ENCODE assay signal across 10 cellular contexts in genomic region chr9:137387034-137387890, GRCh38. TPM values are rescaled to one million over a fixed set of nuclear protein-coding genes. Genes with fewer than 3 reads are reported as not detected.
A peak's percentile ranks its signal among the peaks of the same experiment; 100 is the strongest.
DNase-seq lines count a peak whose midpoint lies in the region; ATAC-seq, FAIRE-seq and TF ChIP-seq lines count a peak whose summit lies in the region.
"Had no signal": no experiment of that assay in that cellular context is flagged by ENCODE, and none has a peak within 500 bp of the region (broad histone marks: within the 10 kb centered on the region; RNA-seq: fewer than 3 reads in every experiment).

No MANE protein-coding gene starts in this region.

- H3K9me3 ChIP-seq in effector memory CD4-positive, alpha-beta T cell (ENCODE audit: control insufficient read depth, low read length): no peaks in the 10 kb centered on the region
- H3K9me3 ChIP-seq in gastrocnemius medialis: no peaks in the 10 kb centered on the region
- no peaks in the 10 kb centered on the region for H3K9me3 ChIP-seq in Caco-2
- H3K9me3 ChIP-seq in adrenal gland (replicated peaks in 1 of 3): no peaks in the 10 kb centered on the region
- H3K9me3 ChIP-seq: thoracic aorta had no signal

- H3K27ac ChIP-seq in effector memory CD4-positive, alpha-beta T cell (ENCODE audit: insufficient read depth, low read length, poor library complexity, severe bottlenecking): peak overlapping the region; percentile 48
- peak overlapping the region; percentile 48 to 72 (median 62) for H3K27ac ChIP-seq in gastrocnemius medialis
- peak overlapping the region in 2 of 5 donors; percentile 41 to 66 for H3K27ac ChIP-seq in adrenal gland
- H3K27ac ChIP-seq: thoracic aorta had no signal

- ATAC-seq in gastrocnemius medialis (no peak), HG02678 (IDR thresholded peaks at IDR 0.05; ENCODE audit: unreplicated experiment) (no peak)

- H3K4me1 Mint-ChIP-seq in Caco-2 (ENCODE audit: low read depth, unreplicated experiment): no peaks in the 10 kb centered on the region

- H3K27ac Mint-ChIP-seq in Caco-2 (ENCODE audit: unreplicated experiment): no peak overlapping the region

- H3K4me3 Mint-ChIP-seq in Caco-2 (ENCODE audit: unreplicated experiment): no peak overlapping the region

- TF ChIP-seq POLR2A in gastrocnemius medialis (IDR thresholded peaks at IDR 0.05) (no peak), adrenal gland (IDR thresholded peaks at IDR 0.05) (no peak)

- BruUV-seq in Caco-2 (replicated peaks; lab: Mats Ljungman, UMichigan): no TSS peak

- no peak for FAIRE-seq in HTR-8/SVneo (lab: Jason Lieb, UNC)

- no peaks in the 10 kb centered on the region for H3K27me3 ChIP-seq in effector memory CD4-positive, alpha-beta T cell (replicated peaks; ENCODE audit: control insufficient read depth, insufficient read depth, low read length, poor library complexity, severe bottlenecking)
- no peaks in the 10 kb centered on the region for H3K27me3 ChIP-seq in gastrocnemius medialis
- H3K27me3 ChIP-seq in Caco-2 (replicated peaks; ENCODE audit: control insufficient read depth, insufficient read depth, low read length): no peaks in the 10 kb centered on the region
- H3K27me3 ChIP-seq in adrenal gland: no peaks in the 10 kb centered on the region

- H3K36me3 ChIP-seq in effector memory CD4-positive, alpha-beta T cell (ENCODE audit: control insufficient read depth, insufficient read depth, low read length): no peaks in the 10 kb centered on the region
- no peaks in the 10 kb centered on the region for H3K36me3 ChIP-seq in gastrocnemius medialis
- H3K36me3 ChIP-seq in Caco-2 (ENCODE audit: control insufficient read depth, insufficient read depth, low read length): no peaks in the 10 kb centered on the region
- H3K36me3 ChIP-seq in adrenal gland (replicated peaks in 1 of 2): no peaks in the 10 kb centered on the region
- H3K36me3 ChIP-seq: thoracic aorta had no signal

- H3K4me3 ChIP-seq in effector memory CD4-positive, alpha-beta T cell (ENCODE audit: insufficient read depth, low read depth, low read length, poor library complexity, severe bottlenecking): peak overlapping the region; percentile 10
- no peak overlapping the region for H3K4me3 ChIP-seq in gastrocnemius medialis
- H3K4me3 ChIP-seq in Caco-2 (ENCODE audit: low read depth, low read length): no peak overlapping the region
- H3K4me3 ChIP-seq in adrenal gland: no peak overlapping the region
- H3K4me3 ChIP-seq: thoracic aorta had no signal

- intact Hi-C loops in gastrocnemius medialis (cut with DNase I; ENCODE audit: low total_unique reads) (no loop called here), Caco-2 (cut with micrococcal nuclease; ENCODE audit: unreplicated experiment) (no loop called here), adrenal gland (cut with DNase I) (no loop called here)

- POLR2A ChIA-PET in Caco-2 (lab: Charles Lee): no interaction called here

- no peak for TF ChIP-seq CTCF in gastrocnemius medialis (IDR thresholded peaks at IDR 0.05 in 4 of 5, conservative IDR thresholded peaks at IDR 0.05 in 1 of 5)
- TF ChIP-seq CTCF in Caco-2 (IDR thresholded peaks at IDR 0.05; ENCODE audit: insufficient read depth in 1 of 2, low read depth in 1 of 2, low read length in 1 of 2, severe bottlenecking in 1 of 2, unreplicated experiment in 1 of 2): no peak
- no peak for TF ChIP-seq CTCF in adrenal gland (IDR thresholded peaks at IDR 0.05)

- H3K9me3 Mint-ChIP-seq in Caco-2 (ENCODE audit: unreplicated experiment): no peaks in the 10 kb centered on the region

- DNase-seq in DMS153 treated with DMSO at 0.1 percent for 48 hours (lab: John Stamatoyannopoulos, UW; ENCODE audit: unreplicated experiment) (peak; percentile 31), gastrocnemius medialis (no peak), HTR-8/SVneo (ENCODE audit: insufficient read length, low spot score) (no peak), Caco-2 (no peak), adrenal gland (no peak)
- peak; percentile 31 to 38 for DNase-seq in activated CD4-positive, alpha-beta T cell treated with anti-CD3 and anti-CD28 coated beads, Interleukin-2, amount 50 U/mL, for 48 hours
- peak in 1 of 3 donors; percentile 5 for DNase-seq in effector memory CD4-positive, alpha-beta T cell
- DNase-seq: islet precursor cell had no signal

- peaks cover 5% of the 10 kb centered on the region for H3K36me3 Mint-ChIP-seq in Caco-2 (ENCODE audit: insufficient read depth, unreplicated experiment)

- in situ Hi-C loops in gastrocnemius medialis (cut with MboI; ENCODE audit: low sequenced_read_pairs in 4 of 4): no loop called here

- CTCF ChIA-PET in Caco-2 (lab: Charles Lee): no interaction called here

- H3K27me3 Mint-ChIP-seq in Caco-2 (ENCODE audit: insufficient read depth, unreplicated experiment): no peaks in the 10 kb centered on the region

- 50 to 63% (median 55%) methylated on average over 6 to 37 of the region's 37 CpGs for WGBS in adrenal gland, 4 donors

- peaks cover 13% of the 10 kb centered on the region for H3K4me1 ChIP-seq in effector memory CD4-positive, alpha-beta T cell (ENCODE audit: control insufficient read depth, insufficient read depth, low read length, poor library complexity, severe bottlenecking)
- H3K4me1 ChIP-seq in gastrocnemius medialis (peaks cover 5% of the 10 kb centered on the region in 2 donors), Caco-2 (no peaks in the 10 kb centered on the region), adrenal gland (replicated peaks in 1 of 2) (peaks cover 4 to 14% of the 10 kb centered on the region in 2 donors)

RNA-seq across cellular contexts. Expression of gene EXD3, which starts 35.7 kb away (rescaled TPM):
- total RNA-seq in gastrocnemius medialis (10 to 100 TPM in 1 of 4 donors, 1 to 10 TPM in 3; 4.8 to 12.5 (median 6.4) TPM), Caco-2 (2022) (10.9 and 11.2 TPM in 2 replicates), adrenal gland (10 to 100 TPM in 7 of 8 donors, 1 to 10 TPM in 1; 8.5 to 38.6 (median 23.9) TPM)
- polyA plus RNA-seq in adrenal gland: 100 to 1,000 TPM in 1 of 3 donors, 10 to 100 TPM in 1, 1 to 10 TPM in 1; 1.2 to 111 (median 41.0) TPM

RNA-seq across cellular contexts. Expression of gene NOXA1, which starts 35.9 kb away (rescaled TPM):
- total RNA-seq in gastrocnemius medialis (1 to 10 TPM in 3 of 4 donors, under 1 TPM in 1; 0.41 to 2.5 (median 1.8) TPM), Caco-2 (2022) (7.3 and 8.6 TPM in 2 replicates), adrenal gland (10 to 100 TPM in 2 of 8 donors, 1 to 10 TPM in 6; 4.4 to 12.6 (median 9.3) TPM)
- 10 to 100 TPM in 2 of 3 donors, not detected in 1; 23.5 to 50.7 TPM for polyA plus RNA-seq in adrenal gland

RNA-seq across cellular contexts. Expression of gene ENTPD8, which starts 53.9 kb away (rescaled TPM):
- total RNA-seq in gastrocnemius medialis (under 1 TPM in 1 of 4 donors, not detected in 3; 0.23 TPM), Caco-2 (2022) (8.5 and 8.6 TPM in 2 replicates), adrenal gland (under 1 TPM in 3 of 8 donors, not detected in 5; 0.14 to 0.20 (median 0.19) TPM)
- polyA plus RNA-seq in adrenal gland: under 1 TPM in 2 of 3 donors, not detected in 1; 0.16 to 0.17 TPM
- total RNA-seq: thoracic aorta had no signal

Comparison
In these comparisons a context has a peak if more than half of its experiments do, and no peak if none do; other contexts are left out.
1. DNase-seq: peak in DMS153 treated with DMSO at 0.1 percent for 48 hours (single experiment) and activated CD4-positive, alpha-beta T cell treated with anti-CD3 and anti-CD28 coated beads, Interleukin-2, amount 50 U/mL, for 48 hours (2 of 2); none in gastrocnemius medialis (0 of 2), HTR-8/SVneo (single experiment), Caco-2 (0 of 2) and adrenal gland (0 of 7).